16 cellular contexts compared by ENCODE assay signal in genomic region chr10:58714436-58714835, GRCh38.
A peak's percentile ranks its signal among the peaks of the same experiment; 100 is the strongest.
DNase-seq lines count a peak whose midpoint lies in the region; ATAC-seq and TF ChIP-seq lines count a peak whose summit lies in the region.
"Had no signal": no experiment of that assay in that cellular context is flagged by ENCODE, and none has a peak within 500 bp of the region (broad histone marks: within the 10 kb centered on the region; RNA-seq: fewer than 3 reads in every experiment).

No MANE protein-coding gene starts in this region.

- H3K9me3 ChIP-seq in effector memory CD4-positive, alpha-beta T cell (ENCODE audit: control insufficient read depth, low read length), result no peaks in the 10 kb centered on the region
- H3K9me3 ChIP-seq: BLaER1 treated with 17β-estradiol and CSF1 and Interleukin-3, amounts not matched to agents 10 nM and 100 nM; HAP-1 had no signal

- DNase-seq in EH (ENCODE audit: low read depth), result peak; percentile 58
- DNase-seq in RPMI7951 (ENCODE audit: low read depth), result peak; percentile 34
- DNase-seq in brain microvascular endothelial cell, result no peak
- DNase-seq in fibroblast of the aortic adventitia (ENCODE audit: low read depth), result no peak
- no peak for DNase-seq in effector memory CD4-positive, alpha-beta T cell
- DNase-seq in stimulated activated naive CD8-positive, alpha-beta T cell treated with anti-CD3 and anti-CD28 coated beads, Interleukin-15, Interleukin-2, amounts not matched to agents 100 U/mL and 50 U/mL, for 24 hours, result no peak
- no peak for DNase-seq in GF-D8 (lab: John Stamatoyannopoulos, UW)
- DNase-seq: 8988T; CD4-positive, CD25-positive, alpha-beta regulatory T cell; DMS53 had no signal

- TF ChIP-seq CTCF in brain microvascular endothelial cell (IDR thresholded peaks at IDR 0.05; ENCODE audit: low read depth, low read length, missing control alignments) (peak; percentile 17), fibroblast of the aortic adventitia (IDR thresholded peaks at IDR 0.05; ENCODE audit: insufficient read depth, low read length) (peak; percentile 28)

- H3K27me3 ChIP-seq in brain microvascular endothelial cell (replicated peaks), result no peaks in the 10 kb centered on the region
- no peaks in the 10 kb centered on the region for H3K27me3 ChIP-seq in effector memory CD4-positive, alpha-beta T cell (replicated peaks; ENCODE audit: control insufficient read depth, insufficient read depth, low read length, poor library complexity, severe bottlenecking)
- H3K27me3 ChIP-seq: BLaER1 treated with 17β-estradiol and CSF1 and Interleukin-3, amounts not matched to agents 10 nM and 100 nM had no signal

- H3K36me3 ChIP-seq in brain microvascular endothelial cell (replicated peaks), result no peaks in the 10 kb centered on the region
- H3K36me3 ChIP-seq in effector memory CD4-positive, alpha-beta T cell (ENCODE audit: control insufficient read depth, insufficient read depth, low read length), result no peaks in the 10 kb centered on the region
- H3K36me3 ChIP-seq: BLaER1 treated with 17β-estradiol and CSF1 and Interleukin-3, amounts not matched to agents 10 nM and 100 nM; HAP-1 had no signal

- no peak overlapping the region for H3K4me3 ChIP-seq in brain microvascular endothelial cell (ENCODE audit: low read depth, low read length)
- no peak overlapping the region for H3K4me3 ChIP-seq in fibroblast of the aortic adventitia (ENCODE audit: low read depth, low read length)
- no peak overlapping the region for H3K4me3 ChIP-seq in effector memory CD4-positive, alpha-beta T cell (ENCODE audit: insufficient read depth, low read depth, low read length, poor library complexity, severe bottlenecking)
- H3K4me3 ChIP-seq: BLaER1 treated with 17β-estradiol and CSF1 and Interleukin-3, amounts not matched to agents 10 nM and 100 nM; GM12878; GM23338; HAP-1 had no signal

- no peaks in the 10 kb centered on the region for H3K4me1 ChIP-seq in effector memory CD4-positive, alpha-beta T cell (ENCODE audit: control insufficient read depth, insufficient read depth, low read length, poor library complexity, severe bottlenecking)
- H3K4me1 ChIP-seq: BLaER1 treated with 17β-estradiol and CSF1 and Interleukin-3, amounts not matched to agents 10 nM and 100 nM; HAP-1 had no signal

- in situ Hi-C loops in brain microvascular endothelial cell (cut with HindIII; ENCODE audit: low pct_ligation_motif_present, low sequenced_read_pairs), result no loop called here

- H3K27ac ChIP-seq in brain microvascular endothelial cell, result no peak overlapping the region
- no peak overlapping the region for H3K27ac ChIP-seq in effector memory CD4-positive, alpha-beta T cell (ENCODE audit: insufficient read depth, low read length, poor library complexity, severe bottlenecking)
- H3K27ac ChIP-seq: BLaER1 treated with 17β-estradiol and CSF1 and Interleukin-3, amounts not matched to agents 10 nM and 100 nM had no signal

- no peak for ATAC-seq in stimulated activated naive CD8-positive, alpha-beta T cell treated with anti-CD3 and anti-CD28 coated beads, Interleukin-15, Interleukin-2, amounts not matched to agents 100 U/mL and 50 U/mL, for 24 hours
- ATAC-seq in GM21723 (IDR thresholded peaks at IDR 0.05; ENCODE audit: unreplicated experiment), result no peak
- ATAC-seq: GM12878, GM23338, HepG2 had no signal

Comparison
In these comparisons a context has a peak if more than half of its experiments do, and no peak if none do; other contexts are left out.
1. DNase-seq: peak in EH (single experiment) and RPMI7951 (single experiment); none in brain microvascular endothelial cell (single experiment), fibroblast of the aortic adventitia (single experiment), effector memory CD4-positive, alpha-beta T cell (0 of 3), stimulated activated naive CD8-positive, alpha-beta T cell treated with anti-CD3 and anti-CD28 coated beads, Interleukin-15, Interleukin-2, amounts not matched to agents 100 U/mL and 50 U/mL, for 24 hours (single experiment) and GF-D8 (single experiment).